12 cellular contexts compared by ENCODE assay signal in genomic region chr6:49980898-49981297, GRCh38. TPM values are rescaled to one million over a fixed set of nuclear protein-coding genes. Genes with fewer than 3 reads are reported as not detected.
DNase-seq lines count a peak whose midpoint lies in the region; ATAC-seq and TF ChIP-seq lines count a peak whose summit lies in the region.
"Had no signal": no experiment of that assay in that cellular context is flagged by ENCODE, and none has a peak within 500 bp of the region (broad histone marks: within the 10 kb centered on the region; RNA-seq: fewer than 3 reads in every experiment).

No MANE protein-coding gene starts in this region.

- H3K27ac ChIP-seq in SK-N-SH (ENCODE audit: low read depth in 2 of 2, low read length in 1 of 2) (no peak overlapping the region), ovary (no peak overlapping the region)

- H3K36me3 ChIP-seq in SK-N-SH (replicated peaks in 1 of 2; ENCODE audit: control insufficient read depth in 1 of 2, insufficient read depth in 2 of 2, low read length in 1 of 2) (no peaks in the 10 kb centered on the region), ovary (no peaks in the 10 kb centered on the region)

- H3K79me2 ChIP-seq in SK-N-SH (ENCODE audit: insufficient read depth) = no peaks in the 10 kb centered on the region

- CTCF ChIA-PET in SK-N-SH (lab: Yijun Ruan, JAX) = no interaction called here

- H3K27me3 ChIP-seq in SK-N-SH (ENCODE audit: insufficient read depth) (no peaks in the 10 kb centered on the region), ovary (no peaks in the 10 kb centered on the region)

- H2AFZ ChIP-seq in SK-N-SH (ENCODE audit: low read depth) = no peak overlapping the region

- H3K9me3 ChIP-seq in SK-N-SH (no peaks in the 10 kb centered on the region), ovary (no peaks in the 10 kb centered on the region)

- ATAC-seq in SK-N-SH treated with all-trans-retinoic acid at 6 μM for 48 hours (no peak), HG02840 (IDR thresholded peaks at IDR 0.05; ENCODE audit: low FRiP score, unreplicated experiment) (peak; percentile 50)

- no peaks in the 10 kb centered on the region for H3F3A ChIP-seq in SK-N-SH (replicated peaks; ENCODE audit: insufficient read depth)

- no peak for TF ChIP-seq POLR2A in ovary (IDR thresholded peaks at IDR 0.05)

- H3K9ac ChIP-seq in SK-N-SH = no peak overlapping the region

- no peak for DNase-seq in SK-N-SH
- peak; percentile 4 for DNase-seq in NCI-H226
- peak; percentile 8 for DNase-seq in skeletal muscle cell (ENCODE audit: low read depth)
- DNase-seq in middle frontal gyrus (ENCODE audit: extremely low spot score, low spot score) = no peak
- no peak for DNase-seq in ovary
- DNase-seq in activated T-cell treated with anti-CD3 and anti-CD28 coated beads, Interleukin-2, amount 50 U/mL, for 1 hour = no peak
- DNase-seq: activated naive CD8-positive, alpha-beta T cell treated with anti-CD3 and anti-CD28 coated beads for 36 hours; effector memory CD4-positive, alpha-beta T cell; GF-D8; stimulated activated naive CD4-positive, alpha-beta T cell treated with Interleukin-2 at 50 U/mL for 16 hours had no signal

- POLR2A ChIA-PET in SK-N-SH (lab: Yijun Ruan, JAX) = no interaction called here

- H3K4me1 ChIP-seq in SK-N-SH (ENCODE audit: control insufficient read depth in 1 of 2, insufficient read depth in 2 of 2, low read depth in 1 of 2, low read length in 1 of 2) (no peaks in the 10 kb centered on the region), ovary (ENCODE audit: insufficient read depth) (no peaks in the 10 kb centered on the region)

- no peaks in the 10 kb centered on the region for H3K9me2 ChIP-seq in SK-N-SH

- TF ChIP-seq RAD21 in SK-N-SH (IDR thresholded peaks at IDR 0.05; ENCODE audit: low read length) = no peak

- intact Hi-C loops in ovary (cut with DNase I) = no loop called here

- H3K4me2 ChIP-seq in SK-N-SH = no peak overlapping the region

- 0% methylated on average over 1 of the region's 1 CpG for WGBS in SK-N-SH (ENCODE audit: low lambda C conversion rate)
- WGBS in ovary, 3 donors = 9 to 28% (median 10%) methylated on average over 1 of the region's 1 CpG

- TF ChIP-seq EP300 in SK-N-SH (IDR thresholded peaks at IDR 0.05; ENCODE audit: borderline replicate concordance in 1 of 2, low read depth in 1 of 2, low read length in 1 of 2) (no peak), ovary (IDR thresholded peaks at IDR 0.05) (no peak)

- TF ChIP-seq CTCF in SK-N-SH (IDR thresholded peaks at IDR 0.05) (no peak), ovary (IDR thresholded peaks at IDR 0.05) (no peak)

- H3K4me3 ChIP-seq in SK-N-SH (ENCODE audit: low read depth in 2 of 2, low read length in 1 of 2) (no peak overlapping the region), skeletal muscle cell (ENCODE audit: low read depth, low read length) (no peak overlapping the region), ovary (no peak overlapping the region)

- no peaks in the 10 kb centered on the region for H4K20me1 ChIP-seq in SK-N-SH (ENCODE audit: insufficient read depth)

TF ChIP-seq in SK-N-SH, 30 proteins besides CTCF, POLR2A, EP300 and RAD21:
- no peak for TF ChIP-seq IRF3 (IDR thresholded peaks at IDR 0.05; ENCODE audit: low read depth, low read length)
- TF ChIP-seq TAF1 (IDR thresholded peaks at IDR 0.05; ENCODE audit: borderline replicate concordance, low read depth, low read length) = no peak
- peak; percentile 30; the same call in 1 of the 2 replicates for TF ChIP-seq FOSL2 (IDR thresholded peaks at IDR 0.05; ENCODE audit: borderline replicate concordance, low read depth)

TF ChIP-seq in SK-N-SH treated with all-trans-retinoic acid at 6 μM for 48 hours, 23 proteins besides CTCF, POLR2A, EP300 and RAD21 (continues in another document):
- TF ChIP-seq TSHZ2 (CRISPR knock-in tag; IDR thresholded peaks at IDR 0.05) (no peak), PATZ1 (CRISPR knock-in tag; IDR thresholded peaks at IDR 0.05; ENCODE audit: borderline replicate concordance) (no peak), ISL1 (CRISPR knock-in tag; IDR thresholded peaks at IDR 0.05) (no peak), ZNF8 (CRISPR knock-in tag; IDR thresholded peaks at IDR 0.05) (no peak), ZFP3 (CRISPR knock-in tag; IDR thresholded peaks at IDR 0.05) (no peak), PPARA (CRISPR knock-in tag; IDR thresholded peaks at IDR 0.05; ENCODE audit: borderline replicate concordance) (no peak), GLIS3 (CRISPR knock-in tag; IDR thresholded peaks at IDR 0.05) (no peak), ZFP30 (CRISPR knock-in tag; IDR thresholded peaks at IDR 0.05) (no peak), CREB5 (CRISPR knock-in tag; IDR thresholded peaks at IDR 0.05; ENCODE audit: low read depth) (no peak), POU6F1 (CRISPR knock-in tag; IDR thresholded peaks at IDR 0.05; ENCODE audit: borderline replicate concordance, low read depth) (no peak), ZNF70 (CRISPR knock-in tag; IDR thresholded peaks at IDR 0.05) (no peak), ARNTL (CRISPR knock-in tag; IDR thresholded peaks at IDR 0.05; ENCODE audit: borderline replicate concordance, low read depth) (no peak)

RNA-seq across cellular contexts. Expression of gene DEFB113, which starts 11.5 kb away (rescaled TPM):
- polyA plus RNA-seq in SK-N-SH (2012; rRNA removed) = not detected in 2 replicates
- not detected in 2 replicates for polyA plus RNA-seq in SK-N-SH (2012; cell fraction: cytosol; rRNA removed)
- polyA plus RNA-seq in SK-N-SH (2012; cell fraction: nucleus; rRNA removed) = not detected in 2 replicates
- total RNA-seq in ovary = not detected
- not detected for polyA plus RNA-seq in ovary
- total RNA-seq: activated naive CD8-positive, alpha-beta T cell treated with anti-CD3 and anti-CD28 coated beads for 36 hours had no signal

RNA-seq across cellular contexts. Expression of gene DEFB114, which starts 16.9 kb away (rescaled TPM):
- polyA plus RNA-seq in SK-N-SH (2012; rRNA removed) (not detected in 2 replicates), ovary (not detected)
- not detected in 2 replicates for polyA plus RNA-seq in SK-N-SH (2012; cell fraction: cytosol; rRNA removed)
- not detected in 2 replicates for polyA plus RNA-seq in SK-N-SH (2012; cell fraction: nucleus; rRNA removed)
- not detected for total RNA-seq in ovary
- total RNA-seq: activated naive CD8-positive, alpha-beta T cell treated with anti-CD3 and anti-CD28 coated beads for 36 hours had no signal

RNA-seq across cellular contexts. Expression of gene DEFB110, which starts 40.9 kb away (rescaled TPM):
- not detected in 2 replicates for polyA plus RNA-seq in SK-N-SH (2012; rRNA removed)
- not detected in 2 replicates for polyA plus RNA-seq in SK-N-SH (2012; cell fraction: cytosol; rRNA removed)
- not detected in 2 replicates for polyA plus RNA-seq in SK-N-SH (2012; cell fraction: nucleus; rRNA removed)
- total RNA-seq in ovary = not detected
- not detected for polyA plus RNA-seq in ovary
- total RNA-seq: activated naive CD8-positive, alpha-beta T cell treated with anti-CD3 and anti-CD28 coated beads for 36 hours had no signal

Comparison
In these comparisons a context has a peak if more than half of its experiments do, and no peak if none do; other contexts are left out.
1. DNase-seq: peak in NCI-H226 (single experiment) and skeletal muscle cell (single experiment); none in SK-N-SH (single experiment), middle frontal gyrus (single experiment), ovary (0 of 5) and activated T-cell treated with anti-CD3 and anti-CD28 coated beads, Interleukin-2, amount 50 U/mL, for 1 hour (single experiment).